Comparison of ENCODE assay signal across 40 cellular contexts in the genomic region with DNA sequence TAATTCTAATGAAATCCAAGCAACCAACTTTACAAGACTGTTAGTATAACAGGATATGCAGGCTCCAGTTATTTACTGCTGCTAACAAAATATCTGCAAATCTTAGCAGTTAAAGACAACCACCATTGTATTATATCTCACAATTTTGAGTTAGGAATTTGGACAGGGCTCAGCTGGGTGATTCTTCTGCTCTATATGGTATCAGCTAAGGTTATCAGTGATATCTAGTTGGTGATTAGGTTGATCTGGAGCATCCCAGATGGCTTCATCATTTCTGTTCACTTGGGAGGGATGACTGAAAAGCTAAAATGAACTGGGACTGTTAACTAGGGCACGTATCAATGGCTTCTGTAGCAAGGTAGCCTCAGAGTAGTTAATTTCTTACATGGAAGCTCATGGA.
"Had no signal": no experiment of that assay in that cellular context is flagged by ENCODE, and none has a peak within 500 bp of the region (broad histone marks: within the 10 kb centered on the region; RNA-seq: fewer than 3 reads in every experiment).

No MANE protein-coding gene starts in this region.

- H3K27me3 ChIP-seq: adrenal gland, ascending aorta, body of pancreas, brain microvascular endothelial cell, breast epithelium had no signal

- H3K4me3 ChIP-seq: adrenal gland, ascending aorta, body of pancreas, breast epithelium, cardiac muscle cell had no signal

- H3K36me3 Mint-ChIP-seq: activated naive CD4-positive, alpha-beta T cell treated with anti-CD3 and anti-CD28 coated beads, Interleukin-2, amount 10 ng/mL, durations not matched to agents 7 days and 5 days; activated naive CD4-positive, alpha-beta T cell treated with anti-CD3 and anti-CD28 coated beads, Interleukin-2, amount 50 U/mL, for 24 hours; activated naive CD8-positive, alpha-beta T cell; activated naive CD8-positive, alpha-beta T cell treated with anti-CD3 and anti-CD28 coated beads for 36 hours; brain had no signal

- H3K9me3 ChIP-seq: body of pancreas had no signal

- H3K27ac ChIP-seq: adrenal gland, ascending aorta, body of pancreas, brain microvascular endothelial cell, breast epithelium, cardiac muscle cell had no signal

- H3K27ac Mint-ChIP-seq: activated naive CD4-positive, alpha-beta T cell treated with anti-CD3 and anti-CD28 coated beads for 36 hours; activated naive CD4-positive, alpha-beta T cell treated with anti-CD3 and anti-CD28 coated beads, Interleukin-2, amount 10 ng/mL, durations not matched to agents 7 days and 5 days; activated naive CD4-positive, alpha-beta T cell treated with anti-CD3 and anti-CD28 coated beads, Interleukin-2, amount 50 U/mL, for 24 hours; activated naive CD4-positive, alpha-beta T cell treated with anti-CD3 and anti-CD28 coated beads, Interleukin-2, amount 50 U/mL, for 72 hours; activated naive CD8-positive, alpha-beta T cell; activated naive CD8-positive, alpha-beta T cell treated with anti-CD3 and anti-CD28 coated beads for 36 hours; activated naive CD8-positive, alpha-beta T cell treated with anti-CD3 and anti-CD28 coated beads, Interleukin-2, amount 10 ng/mL, durations not matched to agents 7 days and 5 days; activated naive CD8-positive, alpha-beta T cell treated with anti-CD3 and anti-CD28 coated beads, Interleukin-2, amount 50 U/mL, for 24 hours; activated T-cell treated with anti-CD3 and anti-CD28 coated beads, Interleukin-2, amount 50 U/mL, for 24 hours; activated T-cell treated with anti-CD3 and anti-CD28 coated beads, Interleukin-2, amount 50 U/mL, for 72 hours; activated T-helper 1 cell treated with anti-CD3 and anti-CD28 coated beads, Interleukin-12 subunit alpha, Interleukin-12 subunit beta, Interleukin-2, Interleukin-4 antibody, amounts not matched to agents 30 ng/mL and 10 ng/mL and 1 ng/mL, durations not matched to agents 14 hours and 24 hours and 36 hours; activated T-helper 17 cell treated with anti-CD3 and anti-CD28 coated beads, Interleukin-2, amount 50 U/mL, for 72 hours; activated T-helper 2 cell treated with anti-CD3 and anti-CD28 coated beads, Interferon-gamma antibody, Interleukin-2, Interleukin-4, amounts not matched to agents 10 μg/mL and 5 μg/mL and 100 μg/mL, durations not matched to agents 14 hours and 24 hours and 36 hours; brain had no signal

- H3K4me3 Mint-ChIP-seq: activated naive CD4-positive, alpha-beta T cell treated with anti-CD3 and anti-CD28 coated beads for 36 hours; activated naive CD4-positive, alpha-beta T cell treated with anti-CD3 and anti-CD28 coated beads, Interleukin-2, amount 10 ng/mL, durations not matched to agents 7 days and 5 days; activated naive CD4-positive, alpha-beta T cell treated with anti-CD3 and anti-CD28 coated beads, Interleukin-2, amount 50 U/mL, for 24 hours; activated naive CD8-positive, alpha-beta T cell; activated naive CD8-positive, alpha-beta T cell treated with anti-CD3 and anti-CD28 coated beads for 36 hours; activated naive CD8-positive, alpha-beta T cell treated with anti-CD3 and anti-CD28 coated beads, Interleukin-2, amount 10 ng/mL, durations not matched to agents 7 days and 5 days; activated naive CD8-positive, alpha-beta T cell treated with anti-CD3 and anti-CD28 coated beads, Interleukin-2, amount 50 U/mL, for 24 hours; activated T-cell treated with anti-CD3 and anti-CD28 coated beads, Interleukin-2, amount 50 U/mL, for 24 hours; activated T-cell treated with anti-CD3 and anti-CD28 coated beads, Interleukin-2, amount 50 U/mL, for 4 hours; activated T-cell treated with anti-CD3 and anti-CD28 coated beads, Interleukin-2, amount 50 U/mL, for 72 hours; activated T-helper 1 cell treated with anti-CD3 and anti-CD28 coated beads, Interleukin-12 subunit alpha, Interleukin-12 subunit beta, Interleukin-2, Interleukin-4 antibody, amounts not matched to agents 30 ng/mL and 10 ng/mL and 1 ng/mL, durations not matched to agents 14 hours and 24 hours and 36 hours; activated T-helper 17 cell treated with anti-CD3 and anti-CD28 coated beads, Interleukin-2, amount 50 U/mL, for 72 hours; brain; central memory CD8-positive, alpha-beta T cell had no signal

- H3K27me3 Mint-ChIP-seq: activated naive CD4-positive, alpha-beta T cell treated with anti-CD3 and anti-CD28 coated beads, Interleukin-2, amount 10 ng/mL, durations not matched to agents 7 days and 5 days; activated naive CD4-positive, alpha-beta T cell treated with anti-CD3 and anti-CD28 coated beads, Interleukin-2, amount 50 U/mL, for 24 hours; activated naive CD8-positive, alpha-beta T cell; activated naive CD8-positive, alpha-beta T cell treated with anti-CD3 and anti-CD28 coated beads for 36 hours; activated naive CD8-positive, alpha-beta T cell treated with anti-CD3 and anti-CD28 coated beads, Interleukin-2, amount 10 ng/mL, durations not matched to agents 7 days and 5 days; activated naive CD8-positive, alpha-beta T cell treated with anti-CD3 and anti-CD28 coated beads, Interleukin-2, amount 50 U/mL, for 24 hours; activated T-cell treated with anti-CD3 and anti-CD28 coated beads, Interleukin-2, amount 50 U/mL, for 24 hours; activated T-helper 17 cell treated with anti-CD3 and anti-CD28 coated beads, Interleukin-2, amount 50 U/mL, for 72 hours; central memory CD8-positive, alpha-beta T cell had no signal

- H3K4me1 Mint-ChIP-seq: activated naive CD4-positive, alpha-beta T cell treated with anti-CD3 and anti-CD28 coated beads, Interleukin-2, amount 10 ng/mL, durations not matched to agents 7 days and 5 days; activated naive CD4-positive, alpha-beta T cell treated with anti-CD3 and anti-CD28 coated beads, Interleukin-2, amount 50 U/mL, for 24 hours; activated naive CD8-positive, alpha-beta T cell treated with anti-CD3 and anti-CD28 coated beads for 36 hours; activated naive CD8-positive, alpha-beta T cell treated with anti-CD3 and anti-CD28 coated beads, Interleukin-2, amount 10 ng/mL, durations not matched to agents 7 days and 5 days; activated naive CD8-positive, alpha-beta T cell treated with anti-CD3 and anti-CD28 coated beads, Interleukin-2, amount 50 U/mL, for 24 hours; activated T-helper 17 cell treated with anti-CD3 and anti-CD28 coated beads, Interleukin-2, amount 50 U/mL, for 72 hours; central memory CD8-positive, alpha-beta T cell had no signal

- ATAC-seq: activated naive CD4-positive, alpha-beta T cell treated with anti-CD3 and anti-CD28 coated beads, Interleukin-2, amount 50 U/mL, for 72 hours; activated naive CD8-positive, alpha-beta T cell treated with anti-CD3 and anti-CD28 coated beads, Interleukin-2, amount 50 U/mL, for 24 hours; activated T-cell treated with anti-CD3 and anti-CD28 coated beads, Interleukin-2, amount 50 U/mL, for 4 hours; activated T-cell treated with anti-CD3 and anti-CD28 coated beads, Interleukin-2, amount 50 U/mL, for 72 hours; activated T-helper 17 cell treated with anti-CD3 and anti-CD28 coated beads, Interleukin-2, amount 50 U/mL, for 72 hours; body of pancreas had no signal

- FAIRE-seq: astrocyte, bronchial epithelial cell had no signal

- H3K36me3 ChIP-seq: adrenal gland, ascending aorta, brain microvascular endothelial cell, breast epithelium, cardiac muscle cell had no signal

- H3K4me1 ChIP-seq: adrenal gland, ascending aorta, body of pancreas, breast epithelium had no signal

- DNase-seq: activated effector memory CD4-positive, alpha-beta T cell treated with anti-CD3 and anti-CD28 coated beads, Interleukin-2, amount 50 U/mL, for 16 hours; activated effector memory CD4-positive, alpha-beta T cell treated with Interleukin-2 at 50 U/mL for 16 hours; activated gamma-delta T cell; activated gamma-delta T cell treated with Interleukin-2 at 50 U/mL for 16 hours; activated naive CD4-positive, alpha-beta T cell; activated naive CD4-positive, alpha-beta T cell treated with anti-CD3 and anti-CD28 coated beads for 36 hours; activated naive CD4-positive, alpha-beta T cell treated with anti-CD3 and anti-CD28 coated beads, Interleukin-2, amount 10 ng/mL, durations not matched to agents 7 days and 5 days; activated naive CD4-positive, alpha-beta T cell treated with anti-CD3 and anti-CD28 coated beads, Interleukin-2, amount 50 U/mL, for 16 hours; activated naive CD4-positive, alpha-beta T cell treated with Interleukin-2 at 50 U/mL for 16 hours; activated naive CD8-positive, alpha-beta T cell treated with anti-CD3 and anti-CD28 coated beads for 36 hours; activated naive CD8-positive, alpha-beta T cell treated with anti-CD3 and anti-CD28 coated beads, Interleukin-2, amount 10 ng/mL, durations not matched to agents 7 days and 5 days; activated naive CD8-positive, alpha-beta T cell treated with anti-CD3 and anti-CD28 coated beads, Interleukin-2, amount 50 U/mL, for 24 hours; activated T-cell treated with anti-CD3 and anti-CD28 coated beads, Interleukin-2, amount 50 U/mL, for 1 hour; activated T-cell treated with anti-CD3 and anti-CD28 coated beads, Interleukin-2, amount 50 U/mL, for 24 hours; activated T-cell treated with anti-CD3 and anti-CD28 coated beads, Interleukin-2, amount 50 U/mL, for 4 hours; activated T-cell treated with anti-CD3 and anti-CD28 coated beads, Interleukin-2, amount 50 U/mL, for 48 hours; activated T-cell treated with anti-CD3 and anti-CD28 coated beads, Interleukin-2, amount 50 U/mL, for 72 hours; adrenal gland; amniotic stem cell; amygdala; anterior cingulate cortex; aorta; body of pancreas; brain microvascular endothelial cell; caudate nucleus; central memory CD4-positive, alpha-beta T cell; cerebellar nuclear complex had no signal
